9 cellular contexts compared by ENCODE assay signal in the genomic region with DNA sequence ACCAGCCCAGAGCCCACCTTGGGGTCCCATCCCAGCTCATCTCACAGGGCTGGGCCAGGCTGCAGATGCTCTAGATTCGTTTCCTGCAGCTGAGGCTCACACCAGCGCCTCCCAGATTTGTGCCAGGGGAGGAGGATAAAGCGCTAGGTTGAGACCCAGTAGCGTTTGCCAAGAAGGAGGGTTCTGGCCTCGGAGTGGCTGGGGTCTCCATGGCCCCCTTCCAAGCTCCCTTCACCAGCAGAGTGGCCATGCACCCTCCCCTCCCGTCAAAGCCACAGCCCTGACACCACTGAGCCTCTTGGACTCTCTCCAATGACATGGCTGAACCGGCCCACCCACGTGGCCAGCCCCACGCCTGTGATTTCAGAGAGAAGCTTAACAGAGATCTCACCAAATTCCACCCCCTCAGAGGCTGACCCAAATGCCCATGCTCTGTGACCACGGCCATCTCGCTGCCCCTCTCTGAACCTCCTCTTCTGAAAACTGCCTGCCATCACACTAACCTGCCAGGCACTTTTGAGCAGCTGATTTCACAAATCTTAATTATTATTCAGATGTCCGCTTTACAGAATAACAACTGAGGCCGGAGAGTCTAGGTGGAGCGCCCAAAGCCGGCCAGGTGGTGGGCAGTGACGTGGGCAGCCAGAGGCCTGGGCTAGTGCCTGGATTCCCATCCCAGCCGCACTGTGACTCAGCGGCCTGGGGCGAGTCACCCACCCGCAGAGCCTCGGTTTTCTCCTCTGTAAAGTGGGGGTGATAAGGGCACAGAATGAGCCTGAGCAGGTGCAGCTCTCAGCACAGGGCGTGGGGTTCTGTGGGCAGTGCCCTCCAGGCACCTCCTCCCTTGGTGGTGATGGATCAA.
DNase-seq lines count a peak whose midpoint lies in the region; ATAC-seq, FAIRE-seq and TF ChIP-seq lines count a peak whose summit lies in the region.
"Had no signal": no experiment of that assay in that cellular context is flagged by ENCODE, and none has a peak within 500 bp of the region (broad histone marks: within the 10 kb centered on the region; RNA-seq: fewer than 3 reads in every experiment).

No MANE protein-coding gene starts in this region.

- H3K9me3 ChIP-seq in hepatocyte (ENCODE audit: low read depth), result no peaks in the 10 kb centered on the region
- no peaks in the 10 kb centered on the region for H3K9me3 ChIP-seq in tibial artery

- no peaks in the 10 kb centered on the region for H3K36me3 Mint-ChIP-seq in activated CD4-positive, alpha-beta memory T cell treated with anti-CD3 and anti-CD28 coated beads for 36 hours
- no peaks in the 10 kb centered on the region for H3K36me3 Mint-ChIP-seq in activated CD4-positive, alpha-beta memory T cell treated with anti-CD3 and anti-CD28 coated beads, Interleukin-2, amount 10 ng/mL, durations not matched to agents 7 days and 5 days (ENCODE audit: low read depth)
- no peaks in the 10 kb centered on the region for H3K36me3 Mint-ChIP-seq in activated T-helper 17 cell treated with anti-CD3 and anti-CD28 coated beads, Interleukin-2, amount 50 U/mL, for 72 hours (ENCODE audit: low read depth)
- no peaks in the 10 kb centered on the region for H3K36me3 Mint-ChIP-seq in nephron progenitor cell (ENCODE audit: low read depth)

- POLR2A ChIA-PET in activated CD4-positive, alpha-beta memory T cell treated with anti-CD3 and anti-CD28 coated beads for 36 hours (lab: Charles Lee), result no interaction called here
- POLR2A ChIA-PET in activated CD4-positive, alpha-beta memory T cell treated with anti-CD3 and anti-CD28 coated beads, Interleukin-2, amount 10 ng/mL, durations not matched to agents 7 days and 5 days (lab: Charles Lee), result no interaction called here

- no peak for TF ChIP-seq POLR2A in GM12892 (IDR thresholded peaks at IDR 0.05; ENCODE audit: low read depth, low read length)

- H3K36me3 ChIP-seq in hepatocyte (replicated peaks; ENCODE audit: insufficient read depth, low read depth) (no peaks in the 10 kb centered on the region), tibial artery (no peaks in the 10 kb centered on the region)

- H3K27me3 Mint-ChIP-seq in activated CD4-positive, alpha-beta memory T cell treated with anti-CD3 and anti-CD28 coated beads for 36 hours, result no peaks in the 10 kb centered on the region
- H3K27me3 Mint-ChIP-seq in activated CD4-positive, alpha-beta memory T cell treated with anti-CD3 and anti-CD28 coated beads, Interleukin-2, amount 10 ng/mL, durations not matched to agents 7 days and 5 days, result no peaks in the 10 kb centered on the region
- H3K27me3 Mint-ChIP-seq in activated T-helper 17 cell treated with anti-CD3 and anti-CD28 coated beads, Interleukin-2, amount 50 U/mL, for 72 hours, result no peaks in the 10 kb centered on the region
- peaks cover 6% of the 10 kb centered on the region for H3K27me3 Mint-ChIP-seq in nephron progenitor cell (ENCODE audit: low read depth, poor library complexity)

- no peak overlapping the region for H3K27ac Mint-ChIP-seq in activated CD4-positive, alpha-beta memory T cell treated with anti-CD3 and anti-CD28 coated beads for 36 hours
- no peak overlapping the region for H3K27ac Mint-ChIP-seq in activated CD4-positive, alpha-beta memory T cell treated with anti-CD3 and anti-CD28 coated beads, Interleukin-2, amount 10 ng/mL, durations not matched to agents 7 days and 5 days
- peak overlapping the region; percentile 17 for H3K27ac Mint-ChIP-seq in activated T-helper 17 cell treated with anti-CD3 and anti-CD28 coated beads, Interleukin-2, amount 50 U/mL, for 72 hours
- no peak overlapping the region for H3K27ac Mint-ChIP-seq in nephron progenitor cell

- 65% methylated on average over 22 of the region's 22 CpGs for WGBS in hepatocyte (ENCODE audit: low lambda C conversion rate, missing lambda C conversion rate)

- no peak for TF ChIP-seq CTCF in hepatocyte (IDR thresholded peaks at IDR 0.05; ENCODE audit: poor library complexity)
- no peak for TF ChIP-seq CTCF in tibial artery (IDR thresholded peaks at IDR 0.05)
- no peak for TF ChIP-seq CTCF in nephron progenitor cell (IDR thresholded peaks at IDR 0.05)

- H3K79me2 ChIP-seq in hepatocyte, result peaks cover 3% of the 10 kb centered on the region

- H3K9me3 Mint-ChIP-seq in activated CD4-positive, alpha-beta memory T cell treated with anti-CD3 and anti-CD28 coated beads for 36 hours, result no peaks in the 10 kb centered on the region
- peaks cover 3% of the 10 kb centered on the region for H3K9me3 Mint-ChIP-seq in activated CD4-positive, alpha-beta memory T cell treated with anti-CD3 and anti-CD28 coated beads, Interleukin-2, amount 10 ng/mL, durations not matched to agents 7 days and 5 days
- H3K9me3 Mint-ChIP-seq in activated T-helper 17 cell treated with anti-CD3 and anti-CD28 coated beads, Interleukin-2, amount 50 U/mL, for 72 hours, result no peaks in the 10 kb centered on the region
- H3K9me3 Mint-ChIP-seq in nephron progenitor cell, result no peaks in the 10 kb centered on the region

- H3K4me1 Mint-ChIP-seq in activated CD4-positive, alpha-beta memory T cell treated with anti-CD3 and anti-CD28 coated beads for 36 hours (ENCODE audit: low read depth), result peaks cover 4% of the 10 kb centered on the region
- peaks cover 5% of the 10 kb centered on the region for H3K4me1 Mint-ChIP-seq in activated CD4-positive, alpha-beta memory T cell treated with anti-CD3 and anti-CD28 coated beads, Interleukin-2, amount 10 ng/mL, durations not matched to agents 7 days and 5 days
- H3K4me1 Mint-ChIP-seq in activated T-helper 17 cell treated with anti-CD3 and anti-CD28 coated beads, Interleukin-2, amount 50 U/mL, for 72 hours, result peaks cover 18% of the 10 kb centered on the region
- peaks cover 87% of the 10 kb centered on the region for H3K4me1 Mint-ChIP-seq in nephron progenitor cell

- peak; percentile 33 for DNase-seq in activated CD4-positive, alpha-beta memory T cell treated with anti-CD3 and anti-CD28 coated beads for 36 hours
- DNase-seq in activated CD4-positive, alpha-beta memory T cell treated with anti-CD3 and anti-CD28 coated beads, Interleukin-2, amount 10 ng/mL, durations not matched to agents 7 days and 5 days, result no peak
- no peak for DNase-seq in hepatocyte (ENCODE audit: low spot score)
- peak in 1 of 2 donors; percentile 29 for DNase-seq in tibial artery
- no peak for DNase-seq in nephron progenitor cell
- no peak for DNase-seq in GM12892 (ENCODE audit: insufficient read length)
- DNase-seq: activated CD4-positive, alpha-beta T cell treated with anti-CD3 and anti-CD28 coated beads, Interleukin-2, amount 50 U/mL, for 4 hours had no signal

- H3K27ac ChIP-seq in hepatocyte (peak overlapping the region; percentile 33), tibial artery (peak overlapping the region; percentile 40 to 47)

- H3K4me2 ChIP-seq in hepatocyte, result peak overlapping the region; percentile 20

- H3K4me3 Mint-ChIP-seq in activated CD4-positive, alpha-beta memory T cell treated with anti-CD3 and anti-CD28 coated beads for 36 hours, result no peak overlapping the region
- no peak overlapping the region for H3K4me3 Mint-ChIP-seq in activated CD4-positive, alpha-beta memory T cell treated with anti-CD3 and anti-CD28 coated beads, Interleukin-2, amount 10 ng/mL, durations not matched to agents 7 days and 5 days
- H3K4me3 Mint-ChIP-seq in activated T-helper 17 cell treated with anti-CD3 and anti-CD28 coated beads, Interleukin-2, amount 50 U/mL, for 72 hours, result no peak overlapping the region
- H3K4me3 Mint-ChIP-seq in nephron progenitor cell, result no peak overlapping the region

- no peaks in the 10 kb centered on the region for H4K20me1 ChIP-seq in hepatocyte (ENCODE audit: insufficient read depth, poor library complexity, severe bottlenecking)

- peak; percentile 85 for ATAC-seq in activated T-helper 17 cell treated with anti-CD3 and anti-CD28 coated beads, Interleukin-2, amount 50 U/mL, for 72 hours (replicated peaks)
- no peak for ATAC-seq in GM19395 (IDR thresholded peaks at IDR 0.05; ENCODE audit: unreplicated experiment)

- intact Hi-C loops in activated CD4-positive, alpha-beta memory T cell treated with anti-CD3 and anti-CD28 coated beads for 36 hours (cut with micrococcal nuclease), result no loop called here
- intact Hi-C loops in tibial artery (cut with DNase I; ENCODE audit: low total_unique reads), result no loop called here

- CTCF ChIA-PET in activated CD4-positive, alpha-beta memory T cell treated with anti-CD3 and anti-CD28 coated beads for 36 hours (lab: Charles Lee), result interaction anchor here (0.5 kb wide), 1 partner anchor 1660 kb away, joined by 3 read pairs; no protein-coding TSS in a partner anchor
- CTCF ChIA-PET in activated CD4-positive, alpha-beta memory T cell treated with anti-CD3 and anti-CD28 coated beads, Interleukin-2, amount 10 ng/mL, durations not matched to agents 7 days and 5 days (lab: Charles Lee), result no interaction called here

- H3K4me1 ChIP-seq in hepatocyte (ENCODE audit: insufficient read depth) (peaks cover 41% of the 10 kb centered on the region), tibial artery (peaks cover 9 to 42% (median 27%) of the 10 kb centered on the region in 4 donors)

- H3K4me3 ChIP-seq in hepatocyte (no peak overlapping the region), tibial artery (no peak overlapping the region)

- FAIRE-seq in GM12892 (lab: Jason Lieb, UNC), result no peak

- H2AFZ ChIP-seq in hepatocyte, result no peak overlapping the region

- no peaks in the 10 kb centered on the region for H3K9me2 ChIP-seq in hepatocyte (replicated peaks; ENCODE audit: insufficient read depth)

- H3K27me3 ChIP-seq in hepatocyte (no peaks in the 10 kb centered on the region), tibial artery (no peaks in the 10 kb centered on the region)
